ENCODE assay signal across 8 cellular contexts in the genomic region with DNA sequence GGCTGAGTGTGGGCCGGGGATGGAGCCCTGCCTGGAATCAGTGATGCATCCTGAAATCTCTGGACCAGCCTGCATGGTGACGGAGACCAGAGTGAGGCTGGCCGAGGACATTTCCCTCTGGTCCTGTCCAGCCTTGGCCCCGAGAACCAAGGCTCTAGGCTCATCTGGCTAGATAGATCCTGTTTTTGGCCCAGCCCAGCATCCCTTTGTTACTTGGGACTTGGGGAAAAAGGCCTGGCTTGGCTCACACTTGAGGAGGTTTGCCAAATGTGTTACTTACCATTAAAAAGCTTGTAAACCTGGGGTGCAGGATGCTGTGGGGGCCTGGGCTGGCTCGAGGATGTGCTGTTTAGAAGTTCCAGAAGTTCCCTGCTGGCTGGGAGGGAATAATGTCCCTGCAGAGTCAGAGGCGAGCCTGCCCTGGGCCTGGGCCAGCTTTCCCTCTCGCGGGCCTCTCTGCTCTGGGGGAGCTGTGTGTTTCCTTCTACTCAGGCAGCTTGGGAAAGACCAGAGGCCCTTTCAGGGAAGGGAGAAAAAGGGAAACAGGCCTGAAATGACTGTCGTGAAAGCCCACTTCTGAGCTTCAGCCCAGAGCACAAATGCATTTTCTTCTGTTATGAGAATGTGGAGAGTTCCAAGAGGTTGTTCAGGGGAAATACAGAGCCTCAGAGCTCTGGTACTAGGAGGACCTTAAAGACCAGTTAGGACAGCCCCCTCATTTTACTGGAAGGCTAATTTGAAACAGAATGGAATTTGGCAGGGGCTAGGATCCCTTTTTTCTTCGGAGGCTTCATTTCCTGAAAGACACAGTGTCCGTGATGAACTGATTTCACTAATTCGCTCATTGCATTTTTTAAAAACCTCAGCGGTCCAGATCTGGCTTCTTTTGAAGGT. TPM values are rescaled to one million over a fixed set of nuclear protein-coding genes. Genes with fewer than 3 reads are reported as not detected.
A peak's percentile ranks its signal among the peaks of the same experiment; 100 is the strongest.
DNase-seq lines count a peak whose midpoint lies in the region; ATAC-seq, FAIRE-seq and TF ChIP-seq lines count a peak whose summit lies in the region.

No MANE protein-coding gene starts in this region.

- peaks cover 49% of the 10 kb centered on the region for H3K4me1 ChIP-seq in keratinocyte (ENCODE audit: control insufficient read depth, extremely low read depth, insufficient read depth, low read length)
- peaks cover 33 to 71% (median 65%) of the 10 kb centered on the region in 6 donors for H3K4me1 ChIP-seq in spleen

- 41 to 62% (median 43%) methylated on average over 12 to 13 of the region's 13 CpGs for WGBS in spleen, 5 donors

- no peak for FAIRE-seq in keratinocyte (lab: Jason Lieb, UNC)

- H3K4me1 Mint-ChIP-seq in activated CD8-positive, alpha-beta T cell treated with anti-CD3 and anti-CD28 coated beads, Interleukin-2, amount 10 ng/mL, durations not matched to agents 7 days and 5 days (ENCODE audit: low read depth) = peaks cover 36% of the 10 kb centered on the region

- H3K27ac Mint-ChIP-seq in activated CD8-positive, alpha-beta T cell treated with anti-CD3 and anti-CD28 coated beads, Interleukin-2, amount 10 ng/mL, durations not matched to agents 7 days and 5 days = no peak overlapping the region

- no peaks in the 10 kb centered on the region for H3K9me1 ChIP-seq in keratinocyte (ENCODE audit: control insufficient read depth, extremely low read depth, insufficient read depth, low read length)

- H3K27me3 ChIP-seq in keratinocyte (ENCODE audit: control insufficient read depth, extremely low read depth, insufficient read depth, low read length) (no peaks in the 10 kb centered on the region), spleen (replicated peaks in 1 of 7) (peaks cover 0 to 13% (median 0%) of the 10 kb centered on the region in 7 donors)

- TF ChIP-seq POLR2A in spleen (IDR thresholded peaks at IDR 0.05) = no peak

- H2AFZ ChIP-seq in keratinocyte (ENCODE audit: control insufficient read depth, low read length) = peak overlapping the region; percentile 86

- CTCF ChIA-PET in activated CD8-positive, alpha-beta T cell treated with anti-CD3 and anti-CD28 coated beads, Interleukin-2, amount 10 ng/mL, durations not matched to agents 7 days and 5 days (lab: Charles Lee) = interaction anchor here (0.7 to 5.3 kb wide), 3 partner anchors 11 to 259 kb away, joined by 3 to 57 read pairs (median 23); no protein-coding TSS in a partner anchor

- H3K9ac ChIP-seq in keratinocyte (ENCODE audit: control insufficient read depth, extremely low read depth, insufficient read depth, low read length) = peak overlapping the region; percentile 25

- TF ChIP-seq CTCF in keratinocyte (optimal IDR thresholded peaks at IDR 0.05 in 1 of 3, IDR thresholded peaks at IDR 0.05 in 1 of 3, conservative IDR thresholded peaks at IDR 0.05 in 1 of 3; ENCODE audit: extremely low read depth in 1 of 3, insufficient read depth in 2 of 3, low read length in 3 of 3) (no peak), spleen (IDR thresholded peaks at IDR 0.05 in 8 of 11, conservative IDR thresholded peaks at IDR 0.05 in 3 of 11) (peak in 1 of 11 experiments; percentile 7)

- H3K27ac ChIP-seq in caudate nucleus (ENCODE audit: low read depth, low read length) (peak overlapping the region; percentile 99), keratinocyte (ENCODE audit: control insufficient read depth, insufficient read depth, low read length) (no peak overlapping the region), spleen (peak overlapping the region; percentile 57 to 92 (median 88))

- H3K79me2 ChIP-seq in keratinocyte (ENCODE audit: control insufficient read depth, insufficient read depth, low read length) = no peaks in the 10 kb centered on the region

- no peak for ATAC-seq in GM19035 (IDR thresholded peaks at IDR 0.05; ENCODE audit: unreplicated experiment)
- ATAC-seq in activated CD8-positive, alpha-beta T cell treated with anti-CD3 and anti-CD28 coated beads, Interleukin-2, amount 10 ng/mL, durations not matched to agents 7 days and 5 days = no peak

- intact Hi-C loops in spleen (cut with DNase I; ENCODE audit: low total_unique reads) = no loop called here

- H3K36me3 Mint-ChIP-seq in activated CD8-positive, alpha-beta T cell treated with anti-CD3 and anti-CD28 coated beads, Interleukin-2, amount 10 ng/mL, durations not matched to agents 7 days and 5 days (ENCODE audit: low read depth) = no peaks in the 10 kb centered on the region

- H3K9me3 Mint-ChIP-seq in activated CD8-positive, alpha-beta T cell treated with anti-CD3 and anti-CD28 coated beads, Interleukin-2, amount 10 ng/mL, durations not matched to agents 7 days and 5 days (ENCODE audit: insufficient read depth) = no peaks in the 10 kb centered on the region

- H3K27me3 Mint-ChIP-seq in activated CD8-positive, alpha-beta T cell treated with anti-CD3 and anti-CD28 coated beads, Interleukin-2, amount 10 ng/mL, durations not matched to agents 7 days and 5 days (ENCODE audit: low read depth) = peaks cover 8% of the 10 kb centered on the region

- POLR2A ChIA-PET in activated CD8-positive, alpha-beta T cell treated with anti-CD3 and anti-CD28 coated beads, Interleukin-2, amount 10 ng/mL, durations not matched to agents 7 days and 5 days (lab: Charles Lee) = no interaction called here

- H4K20me1 ChIP-seq in keratinocyte (ENCODE audit: control insufficient read depth, extremely low read depth, insufficient read depth, low read length) = no peaks in the 10 kb centered on the region

- dilution Hi-C loops in keratinocyte (cut with MboI; ENCODE audit: extremely low pct_ligation_motif_present, low sequenced_read_pairs) = no loop called here

- H3K9me3 ChIP-seq in keratinocyte (ENCODE audit: control insufficient read depth, low read depth, low read length) = no peaks in the 10 kb centered on the region
- H3K9me3 ChIP-seq in spleen = no peaks in the 10 kb centered on the region

- H3K36me3 ChIP-seq in keratinocyte (ENCODE audit: control insufficient read depth in 2 of 2, extremely low read depth in 1 of 2, insufficient read depth in 2 of 2, low read length in 2 of 2) (no peaks in the 10 kb centered on the region), spleen (no peaks in the 10 kb centered on the region)

- H3K4me2 ChIP-seq in keratinocyte (ENCODE audit: control insufficient read depth, extremely low read depth, insufficient read depth, low read depth, low read length) = no peak overlapping the region

- DNase-seq in DMS53 treated with DMSO at 0.1 percent for 48 hours (lab: John Stamatoyannopoulos, UW; ENCODE audit: unreplicated experiment) (peak; percentile 40), NCI-H2171 treated with DMSO at 0.1 percent for 48 hours (lab: John Stamatoyannopoulos, UW) (peak; percentile 60), caudate nucleus (lab: John Stamatoyannopoulos, UW) (peak in 60 of 61 donors; percentile 45 to 95 (median 75)), keratinocyte (ENCODE audit: low read depth, low spot score) (no peak), spleen (no peak), 8988T (no peak)
- DNase-seq in activated CD8-positive, alpha-beta T cell treated with anti-CD3 and anti-CD28 coated beads, Interleukin-2, amount 10 ng/mL, durations not matched to agents 7 days and 5 days = no peak

- no peak overlapping the region for H3K4me3 Mint-ChIP-seq in activated CD8-positive, alpha-beta T cell treated with anti-CD3 and anti-CD28 coated beads, Interleukin-2, amount 10 ng/mL, durations not matched to agents 7 days and 5 days

- H3K4me3 ChIP-seq in keratinocyte (ENCODE audit: control insufficient read depth in 2 of 3, extremely low read depth in 1 of 3, insufficient read depth in 2 of 3, low read depth in 1 of 3, low read length in 3 of 3) = no peak overlapping the region
- no peak overlapping the region for H3K4me3 ChIP-seq in spleen

RNA-seq across cellular contexts. Expression of gene CTDSP2, which starts 47.2 kb away (rescaled TPM):
- 39.0 to 75.0 TPM (median 54.6 TPM) in 3 replicates for polyA plus RNA-seq in keratinocyte
- polyA plus RNA-seq in keratinocyte (2011; ENCODE audit: low read depth) = 38.5 TPM
- 61.4 and 68.1 TPM in 2 replicates for polyA plus RNA-seq in keratinocyte (2011; cell fraction: cytosol; rRNA removed)
- 62.6 and 66.0 TPM in 2 replicates for polyA plus RNA-seq in keratinocyte (2011; cell fraction: nucleus; rRNA removed)
- 35.0 and 54.1 TPM in 2 replicates for polyA plus RNA-seq in keratinocyte (2012; ENCODE audit: low replicate concordance)
- polyA minus RNA-seq in keratinocyte = 72.9 to 174 TPM (median 107 TPM) in 3 replicates
- polyA minus RNA-seq in keratinocyte (2011; cell fraction: cytosol; rRNA and poly(A)+ RNA removed) = 36.8 TPM
- polyA minus RNA-seq in keratinocyte (2011; cell fraction: nucleus; rRNA and poly(A)+ RNA removed) = 28.5 and 40.3 TPM in 2 replicates
- 100 to 1,000 TPM; 140 to 203 (median 181) TPM for total RNA-seq in spleen
- polyA plus RNA-seq in spleen = 10 to 100 TPM; 22.2 to 43.5 (median 23.8) TPM
- 100 to 1,000 TPM; 100 to 114 TPM for total RNA-seq in activated CD8-positive, alpha-beta T cell treated with anti-CD3 and anti-CD28 coated beads, Interleukin-2, amount 10 ng/mL, durations not matched to agents 7 days and 5 days

RNA-seq across cellular contexts. Expression of gene ATP23, which starts 47.7 kb away (rescaled TPM):
- polyA plus RNA-seq in keratinocyte (8.3 to 12.2 TPM (median 8.7 TPM) in 3 replicates), spleen (10 to 100 TPM in 1 of 3 donors, 1 to 10 TPM in 2; 3.5 to 11.8 (median 9.3) TPM)
- 1.5 TPM for polyA plus RNA-seq in keratinocyte (2011; ENCODE audit: low read depth)
- polyA plus RNA-seq in keratinocyte (2011; cell fraction: cytosol; rRNA removed) = 6.4 and 8.1 TPM in 2 replicates
- polyA plus RNA-seq in keratinocyte (2011; cell fraction: nucleus; rRNA removed) = 2.3 and 2.8 TPM in 2 replicates
- 2.8 and 5.7 TPM in 2 replicates for polyA plus RNA-seq in keratinocyte (2012; ENCODE audit: low replicate concordance)
- 0.69 to 2.1 TPM (median 2.1 TPM) in 3 replicates for polyA minus RNA-seq in keratinocyte
- polyA minus RNA-seq in keratinocyte (2011; cell fraction: cytosol; rRNA and poly(A)+ RNA removed) = 3.3 TPM
- polyA minus RNA-seq in keratinocyte (2011; cell fraction: nucleus; rRNA and poly(A)+ RNA removed) = 0.47 and 0.53 TPM in 2 replicates
- 1 to 10 TPM; 2.5 to 8.5 (median 4.9) TPM for total RNA-seq in spleen
- 10 to 100 TPM; 19.3 to 21.3 TPM for total RNA-seq in activated CD8-positive, alpha-beta T cell treated with anti-CD3 and anti-CD28 coated beads, Interleukin-2, amount 10 ng/mL, durations not matched to agents 7 days and 5 days

Comparison
In these comparisons a context has a peak if more than half of its experiments do, and no peak if none do; other contexts are left out.
1. DNase-seq: peak in DMS53 treated with DMSO at 0.1 percent for 48 hours (single experiment), NCI-H2171 treated with DMSO at 0.1 percent for 48 hours (single experiment) and caudate nucleus (60 of 61); none in keratinocyte (single experiment), spleen (single experiment), 8988T (single experiment) and activated CD8-positive, alpha-beta T cell treated with anti-CD3 and anti-CD28 coated beads, Interleukin-2, amount 10 ng/mL, durations not matched to agents 7 days and 5 days (single experiment).